Comparison of ENCODE assay signal across 20 cellular contexts in the genomic region with DNA sequence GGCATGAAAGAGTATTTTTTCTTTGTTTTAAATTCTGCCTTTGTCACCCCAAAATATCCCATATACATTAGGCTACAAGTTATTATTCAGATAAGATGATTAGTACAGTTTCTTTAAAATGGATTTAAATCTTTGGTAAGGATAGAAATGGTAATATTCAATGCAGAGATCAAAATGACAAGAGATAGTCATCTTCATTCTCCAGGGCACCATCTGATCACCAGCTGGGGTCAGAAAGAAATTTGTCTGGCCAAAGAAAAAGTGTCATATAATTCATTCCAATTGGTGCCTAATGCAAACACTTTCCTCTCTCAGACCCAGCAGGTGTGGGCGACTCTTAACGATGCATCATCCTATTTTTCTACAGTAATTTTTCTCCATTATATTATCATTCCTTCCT.
"Had no signal": no experiment of that assay in that cellular context is flagged by ENCODE, and none has a peak within 500 bp of the region (broad histone marks: within the 10 kb centered on the region; RNA-seq: fewer than 3 reads in every experiment).

No MANE protein-coding gene starts in this region.

- H3K4me3 Mint-ChIP-seq: memory B cell; natural killer cell; neural progenitor cell; stimulated activated naive CD8-positive, alpha-beta T cell treated with anti-CD3 and anti-CD28 coated beads, Interleukin-15, amount 100 ng/mL, for 72 hours had no signal

- H3K9me3 Mint-ChIP-seq: neural progenitor cell had no signal

- H3K4me1 Mint-ChIP-seq: memory B cell; natural killer cell; neural progenitor cell; stimulated activated naive CD8-positive, alpha-beta T cell treated with anti-CD3 and anti-CD28 coated beads, Interleukin-15, amount 100 ng/mL, for 72 hours had no signal

- H3K27ac Mint-ChIP-seq: memory B cell; natural killer cell; neural progenitor cell; progenitor cell of endocrine pancreas; stimulated activated naive CD8-positive, alpha-beta T cell treated with anti-CD3 and anti-CD28 coated beads, Interleukin-15, amount 100 ng/mL, for 72 hours had no signal

- H3K36me3 Mint-ChIP-seq: memory B cell, natural killer cell, neural progenitor cell had no signal

- DNase-seq: cortex of kidney; foreskin fibroblast; gastrocnemius medialis; head of caudate nucleus; kidney; natural killer cell; right lobe of liver; small intestine; stimulated activated CD4-positive, alpha-beta T cell treated with anti-CD3 and anti-CD28 coated beads, Interleukin-15, amount 100 ng/mL, for 24 hours; stimulated activated CD4-positive, alpha-beta T cell treated with anti-CD3 and anti-CD28 coated beads, Interleukin-2, amount 100 ng/mL, for 48 hours; stimulated activated CD8-positive, alpha-beta memory T cell treated with anti-CD3 and anti-CD28 coated beads, Interleukin-4, amount 100 ng/mL, for 48 hours; stimulated activated naive CD4-positive, alpha-beta T cell; stimulated activated naive CD8-positive, alpha-beta T cell treated with anti-CD3 and anti-CD28 coated beads, Interleukin-15, amount 100 ng/mL, for 72 hours; transverse colon; upper lobe of right lung; uterus had no signal

- H3K27me3 Mint-ChIP-seq: memory B cell; progenitor cell of endocrine pancreas; stimulated activated naive CD8-positive, alpha-beta T cell treated with anti-CD3 and anti-CD28 coated beads, Interleukin-15, amount 100 ng/mL, for 72 hours had no signal

- ATAC-seq: gastrocnemius medialis; left lobe of liver; natural killer cell; right lobe of liver; stimulated activated naive CD8-positive, alpha-beta T cell treated with anti-CD3 and anti-CD28 coated beads, Interleukin-15, amount 100 ng/mL, for 72 hours; upper lobe of right lung had no signal
